Comparison of ENCODE assay signal across 8 cellular contexts in genomic region chr17:47941998-47942490, GRCh38. TPM values are rescaled to one million over a fixed set of nuclear protein-coding genes. Genes with fewer than 3 reads are reported as not detected.
DNase-seq lines count a peak whose midpoint lies in the region; ATAC-seq and TF ChIP-seq lines count a peak whose summit lies in the region.

No MANE protein-coding gene starts in this region.

- peaks cover 3% of the 10 kb centered on the region for H3K36me3 ChIP-seq in BJ (ENCODE audit: control insufficient read depth, insufficient read depth, low read length)

- CTCF ChIA-PET in BJ (lab: Yijun Ruan, JAX), result interaction anchor here (1.0 to 19.6 kb wide), 7 partner anchors 7 to 101 kb away, joined by 4 to 380 read pairs (median 6); partner anchors contain the start of genes CDK5RAP3 and SCRN2

- peak overlapping the region in 2 of 3 experiments; percentile 19 to 40 for H3K27ac Mint-ChIP-seq in nephron

- no peak for ATAC-seq in HG02970 (IDR thresholded peaks at IDR 0.05; ENCODE audit: low FRiP score, unreplicated experiment)

- H3K4me3 ChIP-seq in BJ (ENCODE audit: low read depth, low read length), result peak overlapping the region; percentile 87

- no peaks in the 10 kb centered on the region for H3K27me3 Mint-ChIP-seq in nephron (ENCODE audit: low read depth)

- H3K4me1 Mint-ChIP-seq in nephron, result peaks cover 5% of the 10 kb centered on the region

- no peak for TF ChIP-seq CTCF in BJ (IDR thresholded peaks at IDR 0.05; ENCODE audit: insufficient read depth, low read depth, low read length)
- no peak for TF ChIP-seq CTCF in nephron (IDR thresholded peaks at IDR 0.05; ENCODE audit: unreplicated experiment in 3 of 3)

- H3K9me3 Mint-ChIP-seq in nephron, result no peaks in the 10 kb centered on the region

- peak overlapping the region; percentile 56 to 78 (median 71) for H3K4me3 Mint-ChIP-seq in nephron

- POLR2A ChIA-PET in BJ (lab: Charles Lee), result interaction anchor here (0.6 kb wide), 1 partner anchor 61 kb away, joined by 11 read pairs; no protein-coding TSS in a partner anchor

- no peaks in the 10 kb centered on the region for H3K36me3 Mint-ChIP-seq in nephron (ENCODE audit: low read depth)

- H3K27me3 ChIP-seq in BJ (ENCODE audit: control insufficient read depth, insufficient read depth, low read length), result no peaks in the 10 kb centered on the region

- no peak for DNase-seq in BJ (ENCODE audit: low read depth)
- DNase-seq in NAMALWA (ENCODE audit: low spot score), result peak; percentile 43
- DNase-seq in dermis blood vessel endothelial cell, result peak; percentile 6
- DNase-seq in effector CD8-positive, alpha-beta T cell (lab: John Stamatoyannopoulos, UW), result no peak
- DNase-seq in SIG-M5 (lab: John Stamatoyannopoulos, UW), result no peak
- no peak for DNase-seq in amniotic stem cell (lab: John Stamatoyannopoulos, UW)

RNA-seq across cellular contexts. Expression of gene PNPO, which starts 0.7 kb away (rescaled TPM):
- polyA plus RNA-seq in BJ (2011; rRNA removed), result 15.9 and 19.6 TPM in 2 replicates
- polyA minus RNA-seq in BJ (2011; rRNA and poly(A)+ RNA removed), result 20.8 and 38.8 TPM in 2 replicates
- 36.4 and 43.0 TPM in 2 replicates for total RNA-seq in dermis blood vessel endothelial cell

RNA-seq across cellular contexts. Expression of gene PRR15L, which starts 15.6 kb away (rescaled TPM):
- not detected in 2 replicates for polyA plus RNA-seq in BJ (2011; rRNA removed)
- not detected in 2 replicates for polyA minus RNA-seq in BJ (2011; rRNA and poly(A)+ RNA removed)
- total RNA-seq in dermis blood vessel endothelial cell, result not detected in 2 replicates

RNA-seq across cellular contexts. Expression of gene CDK5RAP3, which starts 28.9 kb away (rescaled TPM):
- 76.6 and 98.1 TPM in 2 replicates for polyA plus RNA-seq in BJ (2011; rRNA removed)
- 38.6 and 66.7 TPM in 2 replicates for polyA minus RNA-seq in BJ (2011; rRNA and poly(A)+ RNA removed)
- total RNA-seq in dermis blood vessel endothelial cell, result 48.0 and 76.6 TPM in 2 replicates

RNA-seq across cellular contexts. Expression of gene SP2, which starts 46.0 kb away (rescaled TPM):
- 4.0 and 5.9 TPM in 2 replicates for polyA plus RNA-seq in BJ (2011; rRNA removed)
- polyA minus RNA-seq in BJ (2011; rRNA and poly(A)+ RNA removed), result 1.8 and 5.4 TPM in 2 replicates
- 1.7 and 2.6 TPM in 2 replicates for total RNA-seq in dermis blood vessel endothelial cell

Comparison
In these comparisons a context has a peak if more than half of its experiments do, and no peak if none do; other contexts are left out.
1. DNase-seq: peak in NAMALWA (single experiment) and dermis blood vessel endothelial cell (single experiment); none in BJ (single experiment), effector CD8-positive, alpha-beta T cell (single experiment), SIG-M5 (single experiment) and amniotic stem cell (single experiment).